Comparison of ENCODE assay signal across 12 cellular contexts in the genomic region with DNA sequence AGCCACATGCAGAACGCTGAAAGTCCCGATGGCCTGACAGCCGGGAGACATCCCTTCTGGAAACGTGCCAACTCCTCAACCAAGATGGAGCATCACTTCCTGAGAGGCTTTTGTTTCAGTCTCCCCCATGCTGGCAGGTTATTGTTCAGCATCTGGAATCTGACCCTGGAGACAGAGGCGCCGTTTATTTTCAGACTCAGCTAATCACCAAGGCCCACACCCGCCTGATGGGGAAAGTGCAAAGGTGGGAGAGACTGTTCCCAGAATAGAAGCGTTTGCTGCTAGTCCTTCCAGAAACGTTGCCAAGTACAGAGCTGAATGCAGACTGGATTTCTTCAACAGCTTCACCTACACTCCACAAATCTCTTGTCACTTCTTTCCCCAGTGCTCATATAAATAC. TPM values are rescaled to one million over a fixed set of nuclear protein-coding genes. Genes with fewer than 3 reads are reported as not detected.
DNase-seq lines count a peak whose midpoint lies in the region; ATAC-seq and TF ChIP-seq lines count a peak whose summit lies in the region.
"Had no signal": no experiment of that assay in that cellular context is flagged by ENCODE, and none has a peak within 500 bp of the region (broad histone marks: within the 10 kb centered on the region; RNA-seq: fewer than 3 reads in every experiment).

No MANE protein-coding gene starts in this region.

- no peaks in the 10 kb centered on the region for H3K27me3 ChIP-seq in ovary
- H3K27me3 ChIP-seq: upper lobe of left lung had no signal

- no peaks in the 10 kb centered on the region for H3K36me3 Mint-ChIP-seq in activated T-cell treated with anti-CD3 and anti-CD28 coated beads, Interleukin-2, amount 50 U/mL, for 4 hours (ENCODE audit: insufficient read depth)
- H3K36me3 Mint-ChIP-seq in mesothelial cell of epicardium = no peaks in the 10 kb centered on the region
- H3K36me3 Mint-ChIP-seq: naive thymus-derived CD4-positive, alpha-beta T cell had no signal

- H3K4me3 Mint-ChIP-seq in activated T-cell treated with anti-CD3 and anti-CD28 coated beads, Interleukin-2, amount 50 U/mL, for 4 hours = no peak overlapping the region
- H3K4me3 Mint-ChIP-seq in mesothelial cell of epicardium = no peak overlapping the region
- H3K4me3 Mint-ChIP-seq: naive thymus-derived CD4-positive, alpha-beta T cell had no signal

- no peak for ATAC-seq in HG03571 (IDR thresholded peaks at IDR 0.05; ENCODE audit: unreplicated experiment)
- no peak for ATAC-seq in activated T-cell treated with anti-CD3 and anti-CD28 coated beads, Interleukin-2, amount 50 U/mL, for 4 hours
- no peak for ATAC-seq in HG03378 (IDR thresholded peaks at IDR 0.05; ENCODE audit: unreplicated experiment)
- ATAC-seq: naive thymus-derived CD4-positive, alpha-beta T cell had no signal

- H3K9me3 ChIP-seq in ovary = no peaks in the 10 kb centered on the region
- H3K9me3 ChIP-seq: Caco-2, upper lobe of left lung had no signal

- no peak overlapping the region for H3K27ac Mint-ChIP-seq in mesothelial cell of epicardium

- no peak for TF ChIP-seq POLR2A in ovary (IDR thresholded peaks at IDR 0.05)

- intact Hi-C loops in ovary (cut with DNase I) = no loop called here

- H3K4me1 Mint-ChIP-seq in activated T-cell treated with anti-CD3 and anti-CD28 coated beads, Interleukin-2, amount 50 U/mL, for 4 hours (ENCODE audit: low read depth) = peaks cover 6% of the 10 kb centered on the region
- peaks cover 32% of the 10 kb centered on the region for H3K4me1 Mint-ChIP-seq in mesothelial cell of epicardium

- H3K36me3 ChIP-seq in ovary = no peaks in the 10 kb centered on the region
- H3K36me3 ChIP-seq: upper lobe of left lung had no signal

- H3K27ac ChIP-seq in ovary = no peak overlapping the region
- H3K27ac ChIP-seq: upper lobe of left lung had no signal

- H3K4me1 ChIP-seq in ovary (ENCODE audit: insufficient read depth) = peaks cover 3% of the 10 kb centered on the region

- no peak for TF ChIP-seq EP300 in ovary (IDR thresholded peaks at IDR 0.05)

- H3K4me3 ChIP-seq in fibroblast of the aortic adventitia (ENCODE audit: low read depth, low read length) (no peak overlapping the region), ovary (no peak overlapping the region)
- H3K4me3 ChIP-seq: upper lobe of left lung had no signal

- DNase-seq in EH (ENCODE audit: low read depth) = peak; percentile 48
- DNase-seq in NCI-H345 treated with DMSO at 0.1 percent for 48 hours (lab: John Stamatoyannopoulos, UW; ENCODE audit: unreplicated experiment) = peak; percentile 15
- peak; percentile 66 for DNase-seq in fibroblast of the aortic adventitia (ENCODE audit: low read depth)
- peak in 3 of 5 donors; percentile 18 to 57 (median 41) for DNase-seq in ovary
- DNase-seq in activated T-cell treated with anti-CD3 and anti-CD28 coated beads, Interleukin-2, amount 50 U/mL, for 4 hours = no peak
- no peak for DNase-seq in mesothelial cell of epicardium (ENCODE audit: low spot score in 2 of 2, unreplicated experiment in 2 of 2)
- DNase-seq: Caco-2; naive thymus-derived CD4-positive, alpha-beta T cell; NCI-H1436 treated with DMSO at 0.1 percent for 48 hours; upper lobe of left lung had no signal

- TF ChIP-seq CTCF in fibroblast of the aortic adventitia (IDR thresholded peaks at IDR 0.05; ENCODE audit: insufficient read depth, low read length) (no peak), ovary (IDR thresholded peaks at IDR 0.05) (no peak), mesothelial cell of epicardium (IDR thresholded peaks at IDR 0.05; ENCODE audit: unreplicated experiment) (no peak)

- H3K9me3 Mint-ChIP-seq in activated T-cell treated with anti-CD3 and anti-CD28 coated beads, Interleukin-2, amount 50 U/mL, for 4 hours = no peaks in the 10 kb centered on the region
- H3K9me3 Mint-ChIP-seq in mesothelial cell of epicardium = no peaks in the 10 kb centered on the region

- WGBS in ovary, 3 donors = 2 to 6% (median 2%) methylated on average over 9 of the region's 9 CpGs

- H3K27me3 Mint-ChIP-seq in activated T-cell treated with anti-CD3 and anti-CD28 coated beads, Interleukin-2, amount 50 U/mL, for 4 hours (ENCODE audit: low read depth) = peaks cover 18% of the 10 kb centered on the region
- no peaks in the 10 kb centered on the region for H3K27me3 Mint-ChIP-seq in mesothelial cell of epicardium (ENCODE audit: low read depth)

RNA-seq across cellular contexts. Expression of gene S1PR3, which starts 41.8 kb away (rescaled TPM):
- total RNA-seq in fibroblast of the aortic adventitia (ENCODE audit: low replicate concordance) (12.8 and 31.1 TPM in 2 replicates), ovary (10 to 100 TPM in 2 of 7 donors, 1 to 10 TPM in 5; 1.9 to 12.4 (median 5.9) TPM), mesothelial cell of epicardium (33.2 to 38.3 TPM (median 38.2 TPM) in 3 replicates)
- polyA plus RNA-seq in ovary = 10 to 100 TPM in 1 of 2 donors, 1 to 10 TPM in 1; 3.1 to 18.5 TPM
- 1 to 10 TPM in 2 of 3 donors, under 1 TPM in 1; 0.58 to 2.3 (median 1.8) TPM for total RNA-seq in activated T-cell treated with anti-CD3 and anti-CD28 coated beads, Interleukin-2, amount 50 U/mL, for 4 hours
- polyA plus RNA-seq: naive thymus-derived CD4-positive, alpha-beta T cell had no signal

Comparison
In these comparisons a context has a peak if more than half of its experiments do, and no peak if none do; other contexts are left out.
1. DNase-seq: peak in EH (single experiment), NCI-H345 treated with DMSO at 0.1 percent for 48 hours (single experiment), fibroblast of the aortic adventitia (single experiment) and ovary (3 of 5); none in activated T-cell treated with anti-CD3 and anti-CD28 coated beads, Interleukin-2, amount 50 U/mL, for 4 hours (single experiment) and mesothelial cell of epicardium (0 of 2).